1 cellular context compared by ENCODE assay signal in the genomic region with DNA sequence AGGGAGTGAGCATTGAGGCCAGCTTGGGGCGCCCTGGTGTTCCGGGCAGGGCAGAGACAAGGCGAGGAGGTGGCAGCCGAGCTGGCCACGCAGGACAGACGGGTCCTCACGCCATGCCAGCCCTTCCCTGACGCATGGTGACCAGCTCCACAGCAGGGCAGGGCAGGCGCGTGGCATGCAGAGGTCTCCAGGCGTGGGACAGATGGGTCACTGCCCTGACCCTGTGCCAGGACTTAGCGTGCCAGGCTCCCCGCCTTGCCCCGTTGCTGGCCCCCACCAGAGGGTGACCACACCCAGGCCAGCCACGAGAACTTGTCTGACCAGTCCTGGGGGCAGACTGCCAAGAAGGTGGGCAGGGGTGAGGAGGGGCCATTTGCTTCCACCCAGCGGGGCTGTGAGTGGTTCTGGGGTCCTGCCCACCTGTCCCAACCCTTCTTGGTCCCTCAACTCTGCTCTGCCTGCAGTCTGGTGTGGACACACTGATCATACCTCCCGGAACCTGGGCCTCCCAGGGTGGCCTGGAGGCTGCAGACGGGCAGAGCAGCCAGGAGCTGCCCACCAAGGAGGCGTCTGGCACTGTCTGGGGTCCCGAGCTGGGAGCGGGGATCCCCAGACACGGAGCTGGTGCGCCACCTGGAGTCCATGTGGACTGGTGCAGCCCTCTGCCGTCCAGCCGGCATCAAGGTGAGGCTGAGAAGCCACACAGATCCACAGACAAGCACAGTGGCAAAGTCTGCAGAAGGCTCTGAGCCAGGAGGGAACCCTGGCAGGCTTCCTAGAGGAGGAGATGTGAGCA.
A peak's percentile ranks its signal among the peaks of the same experiment; 100 is the strongest.
TF ChIP-seq lines count a peak whose summit lies in the region.

A gene (plus strand): TSS at position 446 of the 796 bp plus-strand sequence. CDS start 834 bp downstream, outside the sequence.

TF ChIP-seq in GM12878, 131 proteins besides CTCF, POLR2A, EP300 and RAD21 (continued from another document and continues in another):
- TF ChIP-seq, protein P1, sequence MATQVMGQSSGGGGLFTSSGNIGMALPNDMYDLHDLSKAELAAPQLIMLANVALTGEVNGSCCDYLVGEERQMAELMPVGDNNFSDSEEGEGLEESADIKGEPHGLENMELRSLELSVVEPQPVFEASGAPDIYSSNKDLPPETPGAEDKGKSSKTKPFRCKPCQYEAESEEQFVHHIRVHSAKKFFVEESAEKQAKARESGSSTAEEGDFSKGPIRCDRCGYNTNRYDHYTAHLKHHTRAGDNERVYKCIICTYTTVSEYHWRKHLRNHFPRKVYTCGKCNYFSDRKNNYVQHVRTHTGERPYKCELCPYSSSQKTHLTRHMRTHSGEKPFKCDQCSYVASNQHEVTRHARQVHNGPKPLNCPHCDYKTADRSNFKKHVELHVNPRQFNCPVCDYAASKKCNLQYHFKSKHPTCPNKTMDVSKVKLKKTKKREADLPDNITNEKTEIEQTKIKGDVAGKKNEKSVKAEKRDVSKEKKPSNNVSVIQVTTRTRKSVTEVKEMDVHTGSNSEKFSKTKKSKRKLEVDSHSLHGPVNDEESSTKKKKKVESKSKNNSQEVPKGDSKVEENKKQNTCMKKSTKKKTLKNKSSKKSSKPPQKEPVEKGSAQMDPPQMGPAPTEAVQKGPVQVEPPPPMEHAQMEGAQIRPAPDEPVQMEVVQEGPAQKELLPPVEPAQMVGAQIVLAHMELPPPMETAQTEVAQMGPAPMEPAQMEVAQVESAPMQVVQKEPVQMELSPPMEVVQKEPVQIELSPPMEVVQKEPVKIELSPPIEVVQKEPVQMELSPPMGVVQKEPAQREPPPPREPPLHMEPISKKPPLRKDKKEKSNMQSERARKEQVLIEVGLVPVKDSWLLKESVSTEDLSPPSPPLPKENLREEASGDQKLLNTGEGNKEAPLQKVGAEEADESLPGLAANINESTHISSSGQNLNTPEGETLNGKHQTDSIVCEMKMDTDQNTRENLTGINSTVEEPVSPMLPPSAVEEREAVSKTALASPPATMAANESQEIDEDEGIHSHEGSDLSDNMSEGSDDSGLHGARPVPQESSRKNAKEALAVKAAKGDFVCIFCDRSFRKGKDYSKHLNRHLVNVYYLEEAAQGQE (IDR thresholded peaks at IDR 0.05; ENCODE audit: low read depth, low read length), result no peak
- TF ChIP-seq, protein P2, sequence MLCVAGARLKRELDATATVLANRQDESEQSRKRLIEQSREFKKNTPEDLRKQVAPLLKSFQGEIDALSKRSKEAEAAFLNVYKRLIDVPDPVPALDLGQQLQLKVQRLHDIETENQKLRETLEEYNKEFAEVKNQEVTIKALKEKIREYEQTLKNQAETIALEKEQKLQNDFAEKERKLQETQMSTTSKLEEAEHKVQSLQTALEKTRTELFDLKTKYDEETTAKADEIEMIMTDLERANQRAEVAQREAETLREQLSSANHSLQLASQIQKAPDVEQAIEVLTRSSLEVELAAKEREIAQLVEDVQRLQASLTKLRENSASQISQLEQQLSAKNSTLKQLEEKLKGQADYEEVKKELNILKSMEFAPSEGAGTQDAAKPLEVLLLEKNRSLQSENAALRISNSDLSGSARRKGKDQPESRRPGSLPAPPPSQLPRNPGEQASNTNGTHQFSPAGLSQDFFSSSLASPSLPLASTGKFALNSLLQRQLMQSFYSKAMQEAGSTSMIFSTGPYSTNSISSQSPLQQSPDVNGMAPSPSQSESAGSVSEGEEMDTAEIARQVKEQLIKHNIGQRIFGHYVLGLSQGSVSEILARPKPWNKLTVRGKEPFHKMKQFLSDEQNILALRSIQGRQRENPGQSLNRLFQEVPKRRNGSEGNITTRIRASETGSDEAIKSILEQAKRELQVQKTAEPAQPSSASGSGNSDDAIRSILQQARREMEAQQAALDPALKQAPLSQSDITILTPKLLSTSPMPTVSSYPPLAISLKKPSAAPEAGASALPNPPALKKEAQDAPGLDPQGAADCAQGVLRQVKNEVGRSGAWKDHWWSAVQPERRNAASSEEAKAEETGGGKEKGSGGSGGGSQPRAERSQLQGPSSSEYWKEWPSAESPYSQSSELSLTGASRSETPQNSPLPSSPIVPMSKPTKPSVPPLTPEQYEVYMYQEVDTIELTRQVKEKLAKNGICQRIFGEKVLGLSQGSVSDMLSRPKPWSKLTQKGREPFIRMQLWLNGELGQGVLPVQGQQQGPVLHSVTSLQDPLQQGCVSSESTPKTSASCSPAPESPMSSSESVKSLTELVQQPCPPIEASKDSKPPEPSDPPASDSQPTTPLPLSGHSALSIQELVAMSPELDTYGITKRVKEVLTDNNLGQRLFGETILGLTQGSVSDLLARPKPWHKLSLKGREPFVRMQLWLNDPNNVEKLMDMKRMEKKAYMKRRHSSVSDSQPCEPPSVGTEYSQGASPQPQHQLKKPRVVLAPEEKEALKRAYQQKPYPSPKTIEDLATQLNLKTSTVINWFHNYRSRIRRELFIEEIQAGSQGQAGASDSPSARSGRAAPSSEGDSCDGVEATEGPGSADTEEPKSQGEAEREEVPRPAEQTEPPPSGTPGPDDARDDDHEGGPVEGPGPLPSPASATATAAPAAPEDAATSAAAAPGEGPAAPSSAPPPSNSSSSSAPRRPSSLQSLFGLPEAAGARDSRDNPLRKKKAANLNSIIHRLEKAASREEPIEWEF (IDR thresholded peaks at IDR 0.05; ENCODE audit: insufficient replicate concordance, low read depth, low read length), result no peak
- TF ChIP-seq SMC3 (IDR thresholded peaks at IDR 0.05; ENCODE audit: borderline replicate concordance, low read length) (peak; percentile 98), IKZF2 (IDR thresholded peaks at IDR 0.05) (no peak), TCF12 (IDR thresholded peaks at IDR 0.05; ENCODE audit: low read depth, low read length) (no peak), SMARCA5 (IDR thresholded peaks at IDR 0.05) (peak; percentile 89; the same call in 1 of the 2 replicates), NR2F1 (conservative IDR thresholded peaks at IDR 0.05) (0 out of 2 replicates have a peak, but pooled peaks have one; percentile 28), MXI1 (IDR thresholded peaks at IDR 0.05; ENCODE audit: low read depth, low read length) (no peak), FOXK2 (IDR thresholded peaks at IDR 0.05) (no peak), SIX5 (IDR thresholded peaks at IDR 0.05; ENCODE audit: low read depth, low read length, severe bottlenecking) (no peak), NFIC (IDR thresholded peaks at IDR 0.05; ENCODE audit: low read depth, low read length) (no peak), STAT3 (IDR thresholded peaks at IDR 0.05; ENCODE audit: low read depth, low read length) (no peak), IRF4 (IDR thresholded peaks at IDR 0.05; ENCODE audit: low read depth, low read length) (peak; percentile 52; the same call in 1 of the 2 replicates), RELA (IDR thresholded peaks at IDR 0.05; ENCODE audit: borderline replicate concordance, partially characterized antibody) (peak; percentile 72), KAT2A (conservative IDR thresholded peaks at IDR 0.05; ENCODE audit: control insufficient read depth, low read depth, low read length) (no peak), MEF2B (IDR thresholded peaks at IDR 0.05; ENCODE audit: partially characterized antibody, poor library complexity, severe bottlenecking) (peak; percentile 51), TCF3 (IDR thresholded peaks at IDR 0.05; ENCODE audit: borderline replicate concordance, insufficient read depth, low read depth, low read length) (0 out of 2 replicates have a peak, but pooled peaks have one; percentile 46), DPF2 (IDR thresholded peaks at IDR 0.05) (peak; percentile 57; the same call in 1 of the 2 replicates), CHD1 (IDR thresholded peaks at IDR 0.05; ENCODE audit: low read depth, low read length) (no peak)
- TF ChIP-seq, protein P3, sequence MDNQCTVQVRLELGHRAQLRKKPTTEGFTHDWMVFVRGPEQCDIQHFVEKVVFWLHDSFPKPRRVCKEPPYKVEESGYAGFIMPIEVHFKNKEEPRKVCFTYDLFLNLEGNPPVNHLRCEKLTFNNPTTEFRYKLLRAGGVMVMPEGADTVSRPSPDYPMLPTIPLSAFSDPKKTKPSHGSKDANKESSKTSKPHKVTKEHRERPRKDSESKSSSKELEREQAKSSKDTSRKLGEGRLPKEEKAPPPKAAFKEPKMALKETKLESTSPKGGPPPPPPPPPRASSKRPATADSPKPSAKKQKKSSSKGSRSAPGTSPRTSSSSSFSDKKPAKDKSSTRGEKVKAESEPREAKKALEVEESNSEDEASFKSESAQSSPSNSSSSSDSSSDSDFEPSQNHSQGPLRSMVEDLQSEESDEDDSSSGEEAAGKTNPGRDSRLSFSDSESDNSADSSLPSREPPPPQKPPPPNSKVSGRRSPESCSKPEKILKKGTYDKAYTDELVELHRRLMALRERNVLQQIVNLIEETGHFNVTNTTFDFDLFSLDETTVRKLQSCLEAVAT (IDR thresholded peaks at IDR 0.05), result no peak
- TF ChIP-seq, protein P4, sequence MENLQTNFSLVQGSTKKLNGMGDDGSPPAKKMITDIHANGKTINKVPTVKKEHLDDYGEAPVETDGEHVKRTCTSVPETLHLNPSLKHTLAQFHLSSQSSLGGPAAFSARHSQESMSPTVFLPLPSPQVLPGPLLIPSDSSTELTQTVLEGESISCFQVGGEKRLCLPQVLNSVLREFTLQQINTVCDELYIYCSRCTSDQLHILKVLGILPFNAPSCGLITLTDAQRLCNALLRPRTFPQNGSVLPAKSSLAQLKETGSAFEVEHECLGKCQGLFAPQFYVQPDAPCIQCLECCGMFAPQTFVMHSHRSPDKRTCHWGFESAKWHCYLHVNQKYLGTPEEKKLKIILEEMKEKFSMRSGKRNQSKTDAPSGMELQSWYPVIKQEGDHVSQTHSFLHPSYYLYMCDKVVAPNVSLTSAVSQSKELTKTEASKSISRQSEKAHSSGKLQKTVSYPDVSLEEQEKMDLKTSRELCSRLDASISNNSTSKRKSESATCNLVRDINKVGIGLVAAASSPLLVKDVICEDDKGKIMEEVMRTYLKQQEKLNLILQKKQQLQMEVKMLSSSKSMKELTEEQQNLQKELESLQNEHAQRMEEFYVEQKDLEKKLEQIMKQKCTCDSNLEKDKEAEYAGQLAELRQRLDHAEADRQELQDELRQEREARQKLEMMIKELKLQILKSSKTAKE (IDR thresholded peaks at IDR 0.05; ENCODE audit: low read depth, poor library complexity, severe bottlenecking), result peak; percentile 28
- TF ChIP-seq, protein P5, sequence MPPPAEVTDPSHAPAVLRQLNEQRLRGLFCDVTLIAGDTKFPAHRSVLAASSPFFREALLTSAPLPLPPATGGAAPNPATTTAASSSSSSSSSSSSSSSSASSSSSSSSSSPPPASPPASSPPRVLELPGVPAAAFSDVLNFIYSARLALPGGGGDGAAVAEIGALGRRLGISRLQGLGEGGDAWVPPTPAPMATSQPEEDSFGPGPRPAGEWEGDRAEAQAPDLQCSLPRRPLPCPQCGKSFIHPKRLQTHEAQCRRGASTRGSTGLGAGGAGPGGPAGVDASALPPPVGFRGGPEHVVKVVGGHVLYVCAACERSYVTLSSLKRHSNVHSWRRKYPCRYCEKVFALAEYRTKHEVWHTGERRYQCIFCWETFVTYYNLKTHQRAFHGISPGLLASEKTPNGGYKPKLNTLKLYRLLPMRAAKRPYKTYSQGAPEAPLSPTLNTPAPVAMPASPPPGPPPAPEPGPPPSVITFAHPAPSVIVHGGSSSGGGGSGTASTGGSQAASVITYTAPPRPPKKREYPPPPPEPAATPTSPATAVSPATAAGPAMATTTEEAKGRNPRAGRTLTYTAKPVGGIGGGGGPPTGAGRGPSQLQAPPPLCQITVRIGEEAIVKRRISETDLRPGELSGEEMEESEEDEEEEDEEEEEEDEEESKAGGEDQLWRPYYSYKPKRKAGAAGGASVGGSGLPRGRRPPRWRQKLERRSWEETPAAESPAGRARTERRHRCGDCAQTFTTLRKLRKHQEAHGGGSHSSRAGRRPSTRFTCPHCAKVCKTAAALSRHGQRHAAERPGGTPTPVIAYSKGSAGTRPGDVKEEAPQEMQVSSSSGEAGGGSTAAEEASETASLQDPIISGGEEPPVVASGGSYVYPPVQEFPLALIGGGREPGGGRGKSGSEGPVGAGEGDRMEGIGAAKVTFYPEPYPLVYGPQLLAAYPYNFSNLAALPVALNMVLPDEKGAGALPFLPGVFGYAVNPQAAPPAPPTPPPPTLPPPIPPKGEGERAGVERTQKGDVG (CRISPR knock-in tag; IDR thresholded peaks at IDR 0.05), result no peak
- TF ChIP-seq, protein P6, sequence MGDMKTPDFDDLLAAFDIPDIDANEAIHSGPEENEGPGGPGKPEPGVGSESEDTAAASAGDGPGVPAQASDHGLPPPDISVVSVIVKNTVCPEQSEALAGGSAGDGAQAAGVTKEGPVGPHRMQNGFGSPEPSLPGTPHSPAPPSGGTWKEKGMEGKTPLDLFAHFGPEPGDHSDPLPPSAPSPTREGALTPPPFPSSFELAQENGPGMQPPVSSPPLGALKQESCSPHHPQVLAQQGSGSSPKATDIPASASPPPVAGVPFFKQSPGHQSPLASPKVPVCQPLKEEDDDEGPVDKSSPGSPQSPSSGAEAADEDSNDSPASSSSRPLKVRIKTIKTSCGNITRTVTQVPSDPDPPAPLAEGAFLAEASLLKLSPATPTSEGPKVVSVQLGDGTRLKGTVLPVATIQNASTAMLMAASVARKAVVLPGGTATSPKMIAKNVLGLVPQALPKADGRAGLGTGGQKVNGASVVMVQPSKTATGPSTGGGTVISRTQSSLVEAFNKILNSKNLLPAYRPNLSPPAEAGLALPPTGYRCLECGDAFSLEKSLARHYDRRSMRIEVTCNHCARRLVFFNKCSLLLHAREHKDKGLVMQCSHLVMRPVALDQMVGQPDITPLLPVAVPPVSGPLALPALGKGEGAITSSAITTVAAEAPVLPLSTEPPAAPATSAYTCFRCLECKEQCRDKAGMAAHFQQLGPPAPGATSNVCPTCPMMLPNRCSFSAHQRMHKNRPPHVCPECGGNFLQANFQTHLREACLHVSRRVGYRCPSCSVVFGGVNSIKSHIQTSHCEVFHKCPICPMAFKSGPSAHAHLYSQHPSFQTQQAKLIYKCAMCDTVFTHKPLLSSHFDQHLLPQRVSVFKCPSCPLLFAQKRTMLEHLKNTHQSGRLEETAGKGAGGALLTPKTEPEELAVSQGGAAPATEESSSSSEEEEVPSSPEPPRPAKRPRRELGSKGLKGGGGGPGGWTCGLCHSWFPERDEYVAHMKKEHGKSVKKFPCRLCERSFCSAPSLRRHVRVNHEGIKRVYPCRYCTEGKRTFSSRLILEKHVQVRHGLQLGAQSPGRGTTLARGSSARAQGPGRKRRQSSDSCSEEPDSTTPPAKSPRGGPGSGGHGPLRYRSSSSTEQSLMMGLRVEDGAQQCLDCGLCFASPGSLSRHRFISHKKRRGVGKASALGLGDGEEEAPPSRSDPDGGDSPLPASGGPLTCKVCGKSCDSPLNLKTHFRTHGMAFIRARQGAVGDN (IDR thresholded peaks at IDR 0.05), result no peak
- TF ChIP-seq, protein P7, sequence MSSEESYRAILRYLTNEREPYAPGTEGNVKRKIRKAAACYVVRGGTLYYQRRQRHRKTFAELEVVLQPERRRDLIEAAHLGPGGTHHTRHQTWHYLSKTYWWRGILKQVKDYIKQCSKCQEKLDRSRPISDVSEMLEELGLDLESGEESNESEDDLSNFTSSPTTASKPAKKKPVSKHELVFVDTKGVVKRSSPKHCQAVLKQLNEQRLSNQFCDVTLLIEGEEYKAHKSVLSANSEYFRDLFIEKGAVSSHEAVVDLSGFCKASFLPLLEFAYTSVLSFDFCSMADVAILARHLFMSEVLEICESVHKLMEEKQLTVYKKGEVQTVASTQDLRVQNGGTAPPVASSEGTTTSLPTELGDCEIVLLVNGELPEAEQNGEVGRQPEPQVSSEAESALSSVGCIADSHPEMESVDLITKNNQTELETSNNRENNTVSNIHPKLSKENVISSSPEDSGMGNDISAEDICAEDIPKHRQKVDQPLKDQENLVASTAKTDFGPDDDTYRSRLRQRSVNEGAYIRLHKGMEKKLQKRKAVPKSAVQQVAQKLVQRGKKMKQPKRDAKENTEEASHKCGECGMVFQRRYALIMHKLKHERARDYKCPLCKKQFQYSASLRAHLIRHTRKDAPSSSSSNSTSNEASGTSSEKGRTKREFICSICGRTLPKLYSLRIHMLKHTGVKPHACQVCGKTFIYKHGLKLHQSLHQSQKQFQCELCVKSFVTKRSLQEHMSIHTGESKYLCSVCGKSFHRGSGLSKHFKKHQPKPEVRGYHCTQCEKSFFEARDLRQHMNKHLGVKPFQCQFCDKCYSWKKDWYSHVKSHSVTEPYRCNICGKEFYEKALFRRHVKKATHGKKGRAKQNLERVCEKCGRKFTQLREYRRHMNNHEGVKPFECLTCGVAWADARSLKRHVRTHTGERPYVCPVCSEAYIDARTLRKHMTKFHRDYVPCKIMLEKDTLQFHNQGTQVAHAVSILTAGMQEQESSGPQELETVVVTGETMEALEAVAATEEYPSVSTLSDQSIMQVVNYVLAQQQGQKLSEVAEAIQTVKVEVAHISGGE (CRISPR knock-in tag; IDR thresholded peaks at IDR 0.05), result no peak
